ENCODE assay signal across 8 cellular contexts in genomic region chr13:98033277-98034247, GRCh38.
A peak's percentile ranks its signal among the peaks of the same experiment; 100 is the strongest.
DNase-seq lines count a peak whose midpoint lies in the region; ATAC-seq and TF ChIP-seq lines count a peak whose summit lies in the region.

No MANE protein-coding gene starts in this region.

- H3K4me1 ChIP-seq in SJCRH30 (no peaks in the 10 kb centered on the region), thyroid gland (no peaks in the 10 kb centered on the region)

- no peak overlapping the region for H3K27ac ChIP-seq in SJCRH30
- no peak overlapping the region for H3K27ac ChIP-seq in thyroid gland

- peak; percentile 54 for TF ChIP-seq CTCF in foreskin fibroblast (IDR thresholded peaks at IDR 0.05; ENCODE audit: low read depth, low read length)
- TF ChIP-seq CTCF in thyroid gland (IDR thresholded peaks at IDR 0.05): peak in 4 of 6 experiments; percentile 4 to 54 (median 44)

- no peaks in the 10 kb centered on the region for H3K9me3 ChIP-seq in SJCRH30 (replicated peaks)
- no peaks in the 10 kb centered on the region for H3K9me3 ChIP-seq in thyroid gland

- no peak for ATAC-seq in HG02870 (IDR thresholded peaks at IDR 0.05; ENCODE audit: unreplicated experiment)

- 60 to 66% methylated on average over 19 of the region's 19 CpGs for WGBS in thyroid gland, 2 donors

- H3K4me3 ChIP-seq in SJCRH30: no peak overlapping the region
- no peak overlapping the region for H3K4me3 ChIP-seq in foreskin fibroblast (ENCODE audit: low read depth in 1 of 2, low read length in 2 of 2)
- H3K4me3 ChIP-seq in thyroid gland (replicated peaks in 1 of 3): no peak overlapping the region

- H3K36me3 ChIP-seq in SJCRH30 (no peaks in the 10 kb centered on the region), thyroid gland (no peaks in the 10 kb centered on the region)

- intact Hi-C loops in thyroid gland (cut with DNase I): loop anchor here (10.0 kb wide), 1 partner anchor 391 kb away; no protein-coding TSS in a partner anchor

- peak; percentile 40 to 51 for DNase-seq in SHP77 (lab: John Stamatoyannopoulos, UW)
- DNase-seq in SHP77 treated with DMSO at 0.1 percent for 48 hours (lab: John Stamatoyannopoulos, UW): no peak
- peak; percentile 12 to 42 for DNase-seq in SJCRH30
- peak; percentile 56 to 80 for DNase-seq in foreskin fibroblast
- peak; percentile 48 for DNase-seq in thyroid gland
- DNase-seq in NCI-H1105 treated with DMSO at 0.1 percent for 48 hours (lab: John Stamatoyannopoulos, UW): no peak
- DNase-seq in NCI-H1436 treated with DMSO at 0.1 percent for 48 hours (lab: John Stamatoyannopoulos, UW): no peak

- no peak for TF ChIP-seq POLR2A in thyroid gland (IDR thresholded peaks at IDR 0.05)

- H3K27me3 ChIP-seq in SJCRH30: no peaks in the 10 kb centered on the region
- no peaks in the 10 kb centered on the region for H3K27me3 ChIP-seq in thyroid gland

Comparison
In these comparisons a context has a peak if more than half of its experiments do, and no peak if none do; other contexts are left out.
1. DNase-seq: peak in SHP77 (2 of 2), SJCRH30 (2 of 2), foreskin fibroblast (2 of 2) and thyroid gland (2 of 2); none in SHP77 treated with DMSO at 0.1 percent for 48 hours (single experiment), NCI-H1105 treated with DMSO at 0.1 percent for 48 hours (single experiment) and NCI-H1436 treated with DMSO at 0.1 percent for 48 hours (single experiment).